Comparison of ENCODE assay signal across 8 cellular contexts in the genomic region with DNA sequence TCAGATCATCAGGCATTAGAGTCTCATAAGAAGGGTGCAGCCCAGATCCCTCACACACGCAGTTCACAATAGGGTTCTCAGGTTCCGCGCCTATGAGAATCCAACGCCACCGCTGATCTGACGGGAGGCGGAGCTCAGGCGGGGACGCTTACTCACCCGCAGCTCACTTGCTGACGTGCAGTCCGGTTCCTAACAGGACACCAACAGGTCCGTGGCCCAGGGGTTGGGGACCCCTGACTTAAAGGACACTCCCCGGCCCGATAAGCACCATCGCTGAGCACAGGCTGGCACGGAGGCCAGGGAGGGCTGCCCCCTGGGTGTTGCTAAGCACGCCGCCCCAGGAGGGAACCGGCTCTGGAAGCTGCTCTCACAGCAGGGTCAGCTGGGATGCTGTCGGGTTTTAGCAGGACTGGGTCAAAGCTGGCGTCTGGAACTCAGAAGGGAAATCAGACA. TPM values are rescaled to one million over a fixed set of nuclear protein-coding genes. Genes with fewer than 3 reads are reported as not detected.
DNase-seq lines count a peak whose midpoint lies in the region; ATAC-seq and TF ChIP-seq lines count a peak whose summit lies in the region.

No MANE protein-coding gene starts in this region.

- H3K36me3 Mint-ChIP-seq in brain = no peaks in the 10 kb centered on the region

- H3K9me3 ChIP-seq in HUES6 (ENCODE audit: control insufficient read depth, insufficient read depth, low read depth, low read length) = no peaks in the 10 kb centered on the region

- peaks cover 14% of the 10 kb centered on the region for H3K4me1 ChIP-seq in HUES6 (ENCODE audit: control insufficient read depth, insufficient read depth, low read length)

- H3K4me3 Mint-ChIP-seq in brain = peak overlapping the region in 3 of 5 experiments; percentile 30 to 68 (median 60)

- no peak overlapping the region for H3K27ac ChIP-seq in HUES6 (ENCODE audit: low read depth, low read length)
- H3K27ac ChIP-seq in layer of hippocampus (ENCODE audit: low read depth, low read length) = peak overlapping the region; percentile 38
- peak overlapping the region; percentile 45 for H3K27ac ChIP-seq in substantia nigra (ENCODE audit: low read depth, low read length, poor library complexity, severe bottlenecking)

- no peak for TF ChIP-seq CTCF in brain (conservative IDR thresholded peaks at IDR 0.05)

- H3K4me1 Mint-ChIP-seq in brain = peaks cover 18% of the 10 kb centered on the region

- H3K27ac Mint-ChIP-seq in brain = peak overlapping the region in 3 of 5 experiments; percentile 24 to 91 (median 45)

- no peak for ATAC-seq in GM21515 (IDR thresholded peaks at IDR 0.05; ENCODE audit: unreplicated experiment)
- no peak for ATAC-seq in HG02885 (IDR thresholded peaks at IDR 0.05; ENCODE audit: poor library complexity, unreplicated experiment)

- DNase-seq in Ammon's horn (ENCODE audit: low spot score) (peak; percentile 58), substantia nigra (lab: John Stamatoyannopoulos, UW) (peak in 2 of 49 donors; percentile 44 to 45), 8988T (no peak)

- H3K27me3 ChIP-seq in HUES6 (ENCODE audit: control insufficient read depth, insufficient read depth, low read length) (peaks cover 31% of the 10 kb centered on the region), layer of hippocampus (ENCODE audit: control insufficient read depth, insufficient read depth, low read length) (no peaks in the 10 kb centered on the region)

- peaks cover 12% of the 10 kb centered on the region for H3K27me3 Mint-ChIP-seq in brain

- H3K36me3 ChIP-seq in HUES6 (ENCODE audit: control insufficient read depth, insufficient read depth, low read length) = no peaks in the 10 kb centered on the region

- peaks cover 0 to 5% (median 0%) of the 10 kb centered on the region in 5 experiments for H3K9me3 Mint-ChIP-seq in brain

- H3K9ac ChIP-seq in HUES6 (ENCODE audit: low read length) = no peak overlapping the region

- peak overlapping the region; percentile 43; the same call in 1 of the 2 replicates for H3K4me3 ChIP-seq in HUES6 (ENCODE audit: low read depth, low read length)

RNA-seq across cellular contexts. Expression of a gene that starts 30.1 kb away (rescaled TPM):
- polyA plus RNA-seq in brain (ENCODE audit: insufficient read depth, low read depth, low replicate concordance) = 19.5 TPM
